29 cellular contexts compared by ENCODE assay signal in the genomic region with DNA sequence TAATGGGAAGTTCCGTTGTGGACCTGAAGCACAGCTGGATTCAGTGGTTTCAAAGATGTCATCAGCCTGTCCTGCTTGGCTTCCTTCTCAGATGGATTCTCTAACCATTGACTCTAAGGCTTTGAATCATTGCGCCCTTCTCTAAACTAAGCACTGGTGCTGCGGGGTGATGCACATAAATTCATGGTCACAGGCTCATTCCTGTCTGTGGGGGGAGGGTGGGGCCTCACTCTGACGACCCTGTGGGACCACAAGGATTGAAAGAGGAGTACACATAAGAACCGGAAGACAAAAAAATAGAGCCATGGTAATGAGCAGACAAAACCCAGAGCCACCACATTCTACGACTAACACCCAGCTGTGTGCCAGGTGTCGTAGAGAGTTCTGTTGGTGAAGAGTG.
"Had no signal": no experiment of that assay in that cellular context is flagged by ENCODE, and none has a peak within 500 bp of the region (broad histone marks: within the 10 kb centered on the region; RNA-seq: fewer than 3 reads in every experiment).

No MANE protein-coding gene starts in this region.

- H3K9me3 Mint-ChIP-seq: activated CD8-positive, alpha-beta T cell treated with anti-CD3 and anti-CD28 coated beads for 36 hours; activated T-cell treated with anti-CD3 and anti-CD28 coated beads, Interleukin-2, amount 50 U/mL, for 4 hours; activated T-helper 17 cell treated with anti-CD3 and anti-CD28 coated beads, Interleukin-2, amount 50 U/mL, for 72 hours had no signal

- H3K27me3 ChIP-seq: body of pancreas, cardiac muscle cell, colonic mucosa had no signal

- FAIRE-seq: endometrium, endothelial cell of umbilical vein had no signal

- H3K27ac ChIP-seq: body of pancreas, cardiac muscle cell, colonic mucosa, epithelial cell of prostate, gastroesophageal sphincter had no signal

- H3K4me1 ChIP-seq: body of pancreas, colonic mucosa had no signal

- H3K36me3 Mint-ChIP-seq: activated naive CD8-positive, alpha-beta T cell had no signal

- H3K4me1 Mint-ChIP-seq: activated T-helper 17 cell treated with anti-CD3 and anti-CD28 coated beads, Interleukin-2, amount 50 U/mL, for 72 hours had no signal

- H3K36me3 ChIP-seq: cardiac muscle cell, colonic mucosa, gastroesophageal sphincter had no signal

- H3K27ac Mint-ChIP-seq: activated CD8-positive, alpha-beta T cell treated with anti-CD3 and anti-CD28 coated beads for 36 hours; activated naive CD8-positive, alpha-beta T cell; activated T-helper 17 cell treated with anti-CD3 and anti-CD28 coated beads, Interleukin-2, amount 50 U/mL, for 72 hours had no signal

- DNase-seq: activated CD4-positive, alpha-beta T cell treated with anti-CD3 and anti-CD28 coated beads for 4 hours; activated CD4-positive, alpha-beta T cell treated with anti-CD3 and anti-CD28 coated beads, Interleukin-2, amount 50 U/mL, for 1 hour; activated CD4-positive, alpha-beta T cell treated with anti-CD3 and anti-CD28 coated beads, Interleukin-2, amount 50 U/mL, for 48 hours; activated CD4-positive, CD25-positive, alpha-beta regulatory T cell; activated CD4-positive, CD25-positive, alpha-beta regulatory T cell treated with anti-CD3 and anti-CD28 coated beads, Interleukin-2, amount 50 U/mL, for 72 hours; activated CD8-positive, alpha-beta memory T cell treated with anti-CD3 and anti-CD28 coated beads for 24 hours; activated CD8-positive, alpha-beta T cell treated with anti-CD3 and anti-CD28 coated beads for 36 hours; activated effector memory CD4-positive, alpha-beta T cell treated with Interleukin-2 at 50 U/mL for 16 hours; activated gamma-delta T cell treated with Interleukin-2 at 50 U/mL for 16 hours; activated naive CD4-positive, alpha-beta T cell treated with anti-CD3 and anti-CD28 coated beads, Interleukin-2, amount 50 U/mL, for 16 hours; activated naive CD4-positive, alpha-beta T cell treated with Interleukin-2 at 50 U/mL for 16 hours; activated T-cell treated with anti-CD3 and anti-CD28 coated beads, Interleukin-2, amount 50 U/mL, for 4 hours; amniotic stem cell; aorta; body of pancreas; central memory CD4-positive, alpha-beta T cell; cerebellar nuclear complex; colonic mucosa; effector CD8-positive, alpha-beta T cell; foreskin melanocyte; head of caudate nucleus; T-helper 2 cell had no signal

- ATAC-seq: activated CD8-positive, alpha-beta T cell treated with anti-CD3 and anti-CD28 coated beads for 36 hours; activated T-cell treated with anti-CD3 and anti-CD28 coated beads, Interleukin-2, amount 50 U/mL, for 4 hours; activated T-helper 17 cell treated with anti-CD3 and anti-CD28 coated beads, Interleukin-2, amount 50 U/mL, for 72 hours; body of pancreas; gastroesophageal sphincter had no signal

- H3K4me3 ChIP-seq: body of pancreas, cardiac muscle cell, colonic mucosa, gastroesophageal sphincter had no signal

- H3K4me3 Mint-ChIP-seq: activated CD8-positive, alpha-beta T cell treated with anti-CD3 and anti-CD28 coated beads for 36 hours; activated naive CD8-positive, alpha-beta T cell; activated T-cell treated with anti-CD3 and anti-CD28 coated beads, Interleukin-2, amount 50 U/mL, for 4 hours; activated T-helper 17 cell treated with anti-CD3 and anti-CD28 coated beads, Interleukin-2, amount 50 U/mL, for 72 hours had no signal

- H3K9me3 ChIP-seq: body of pancreas, colonic mucosa, gastroesophageal sphincter had no signal
